ENCODE assay signal across 33 cellular contexts in genomic region chr19:43337737-43338136, GRCh38. TPM values are rescaled to one million over a fixed set of nuclear protein-coding genes. Genes with fewer than 3 reads are reported as not detected.
"Had no signal": no experiment of that assay in that cellular context is flagged by ENCODE, and none has a peak within 500 bp of the region (broad histone marks: within the 10 kb centered on the region; RNA-seq: fewer than 3 reads in every experiment).

No MANE protein-coding gene starts in this region.

- H3K4me3 ChIP-seq: pancreas, psoas muscle, sigmoid colon, upper lobe of right lung had no signal

- H3K27ac ChIP-seq: brain microvascular endothelial cell, epithelial cell of prostate, pancreas, psoas muscle, sigmoid colon, upper lobe of right lung had no signal

- H3K4me3 Mint-ChIP-seq: activated CD4-positive, alpha-beta memory T cell treated with anti-CD3 and anti-CD28 coated beads for 36 hours; activated CD4-positive, alpha-beta T cell treated with anti-CD3 and anti-CD28 coated beads, Interleukin-2, amount 10 ng/mL, durations not matched to agents 24 days and 14 days; activated naive CD4-positive, alpha-beta T cell treated with anti-CD3 and anti-CD28 coated beads, Interleukin-2, amount 10 ng/mL, durations not matched to agents 7 days and 5 days; activated naive CD8-positive, alpha-beta T cell treated with anti-CD3 and anti-CD28 coated beads, Interleukin-2, amount 10 ng/mL, durations not matched to agents 7 days and 5 days; activated T-helper 1 cell treated with anti-CD3 and anti-CD28 coated beads, Interleukin-12 subunit alpha, Interleukin-12 subunit beta, Interleukin-2, Interleukin-4 antibody, amounts not matched to agents 30 ng/mL and 10 ng/mL and 1 ng/mL, durations not matched to agents 14 hours and 24 hours and 36 hours; dendritic cell treated with granulocyte-macrophage colony-stimulating factor and Interleukin-4, amounts not matched to agents 40 ng/mL and 50 ng/mL, for 4 days; endodermal cell; mesothelial cell of epicardium; naive thymus-derived CD4-positive, alpha-beta T cell; stimulated activated effector memory CD8-positive, alpha-beta T cell treated with anti-CD3 and anti-CD28 coated beads, Interleukin-12 subunit alpha, Interleukin-12 subunit beta, amount 100 ng/mL, for 72 hours; stimulated activated naive CD8-positive, alpha-beta T cell treated with anti-CD3 and anti-CD28 coated beads, Interleukin-15, amount 100 ng/mL, for 72 hours had no signal

- DNase-seq: activated CD4-positive, alpha-beta memory T cell treated with anti-CD3 and anti-CD28 coated beads for 36 hours; activated CD4-positive, alpha-beta T cell treated with anti-CD3 and anti-CD28 coated beads, Interleukin-2, amount 10 ng/mL, durations not matched to agents 24 days and 14 days; activated CD4-positive, CD25-positive, alpha-beta regulatory T cell treated with anti-CD3 and anti-CD28 coated beads, Interleukin-2, amount 50 U/mL, for 72 hours; activated CD8-positive, alpha-beta memory T cell treated with anti-CD3 and anti-CD28 coated beads, Interleukin-2, amount 50 U/mL, for 4 hours; activated gamma-delta T cell; activated naive CD4-positive, alpha-beta T cell treated with anti-CD3 and anti-CD28 coated beads, Interleukin-2, amount 10 ng/mL, durations not matched to agents 7 days and 5 days; activated naive CD8-positive, alpha-beta T cell treated with anti-CD3 and anti-CD28 coated beads, Interleukin-2, amount 10 ng/mL, durations not matched to agents 7 days and 5 days; activated T-cell treated with anti-CD3 and anti-CD28 coated beads, Interleukin-2, amount 50 U/mL, for 1 hour; amniotic stem cell; brain microvascular endothelial cell; caudate nucleus; endodermal cell; left ventricle myocardium superior; naive thymus-derived CD4-positive, alpha-beta T cell; nucleus accumbens; pancreas; psoas muscle; sigmoid colon; small intestine; stimulated activated CD4-positive, alpha-beta T cell treated with anti-CD3 and anti-CD28 coated beads, Interleukin-4, amount 100 ng/mL, for 24 hours; stimulated activated naive CD8-positive, alpha-beta T cell treated with anti-CD3 and anti-CD28 coated beads, Interleukin-15, amount 100 ng/mL, for 72 hours; substantia nigra; T-helper 2 cell; upper lobe of right lung had no signal

- H3K4me1 ChIP-seq: pancreas, psoas muscle, sigmoid colon, upper lobe of right lung had no signal

- H3K4me1 Mint-ChIP-seq: activated CD4-positive, alpha-beta T cell treated with anti-CD3 and anti-CD28 coated beads, Interleukin-2, amount 10 ng/mL, durations not matched to agents 24 days and 14 days; activated naive CD4-positive, alpha-beta T cell treated with anti-CD3 and anti-CD28 coated beads, Interleukin-2, amount 10 ng/mL, durations not matched to agents 7 days and 5 days; activated naive CD8-positive, alpha-beta T cell treated with anti-CD3 and anti-CD28 coated beads, Interleukin-2, amount 10 ng/mL, durations not matched to agents 7 days and 5 days; endodermal cell; mesothelial cell of epicardium; stimulated activated naive CD8-positive, alpha-beta T cell treated with anti-CD3 and anti-CD28 coated beads, Interleukin-15, amount 100 ng/mL, for 72 hours had no signal

- H3K36me3 Mint-ChIP-seq: activated CD4-positive, alpha-beta memory T cell treated with anti-CD3 and anti-CD28 coated beads for 36 hours; activated naive CD4-positive, alpha-beta T cell treated with anti-CD3 and anti-CD28 coated beads, Interleukin-2, amount 10 ng/mL, durations not matched to agents 7 days and 5 days; activated naive CD8-positive, alpha-beta T cell treated with anti-CD3 and anti-CD28 coated beads, Interleukin-2, amount 10 ng/mL, durations not matched to agents 7 days and 5 days; mesothelial cell of epicardium; naive thymus-derived CD4-positive, alpha-beta T cell; stimulated activated effector memory CD8-positive, alpha-beta T cell treated with anti-CD3 and anti-CD28 coated beads, Interleukin-12 subunit alpha, Interleukin-12 subunit beta, amount 100 ng/mL, for 72 hours had no signal

- H3K36me3 ChIP-seq: brain microvascular endothelial cell, pancreas, sigmoid colon, upper lobe of right lung had no signal

- ATAC-seq: left ventricle myocardium superior; naive thymus-derived CD4-positive, alpha-beta T cell; pancreas; psoas muscle; stimulated activated effector memory CD8-positive, alpha-beta T cell treated with anti-CD3 and anti-CD28 coated beads, Interleukin-12 subunit alpha, Interleukin-12 subunit beta, amount 100 ng/mL, for 72 hours; stimulated activated naive CD8-positive, alpha-beta T cell treated with anti-CD3 and anti-CD28 coated beads, Interleukin-15, amount 100 ng/mL, for 72 hours; upper lobe of right lung had no signal

- H3K27me3 Mint-ChIP-seq: activated CD4-positive, alpha-beta T cell treated with anti-CD3 and anti-CD28 coated beads, Interleukin-2, amount 10 ng/mL, durations not matched to agents 24 days and 14 days had no signal

- H3K27ac Mint-ChIP-seq: activated CD4-positive, alpha-beta memory T cell treated with anti-CD3 and anti-CD28 coated beads for 36 hours; activated CD4-positive, alpha-beta T cell treated with anti-CD3 and anti-CD28 coated beads, Interleukin-2, amount 10 ng/mL, durations not matched to agents 24 days and 14 days; activated naive CD4-positive, alpha-beta T cell treated with anti-CD3 and anti-CD28 coated beads, Interleukin-2, amount 10 ng/mL, durations not matched to agents 7 days and 5 days; activated naive CD8-positive, alpha-beta T cell treated with anti-CD3 and anti-CD28 coated beads, Interleukin-2, amount 10 ng/mL, durations not matched to agents 7 days and 5 days; activated T-helper 1 cell treated with anti-CD3 and anti-CD28 coated beads, Interleukin-12 subunit alpha, Interleukin-12 subunit beta, Interleukin-2, Interleukin-4 antibody, amounts not matched to agents 30 ng/mL and 10 ng/mL and 1 ng/mL, durations not matched to agents 14 hours and 24 hours and 36 hours; dendritic cell treated with granulocyte-macrophage colony-stimulating factor and Interleukin-4, amounts not matched to agents 40 ng/mL and 50 ng/mL, for 4 days; endodermal cell; mesothelial cell of epicardium; naive thymus-derived CD4-positive, alpha-beta T cell; stimulated activated effector memory CD8-positive, alpha-beta T cell treated with anti-CD3 and anti-CD28 coated beads, Interleukin-12 subunit alpha, Interleukin-12 subunit beta, amount 100 ng/mL, for 72 hours; stimulated activated naive CD8-positive, alpha-beta T cell treated with anti-CD3 and anti-CD28 coated beads, Interleukin-15, amount 100 ng/mL, for 72 hours had no signal

- H3K27me3 ChIP-seq: brain microvascular endothelial cell, pancreas had no signal

- H3K9me3 ChIP-seq: pancreas, psoas muscle, sigmoid colon, upper lobe of right lung had no signal

- H3K9me3 Mint-ChIP-seq: activated CD4-positive, alpha-beta memory T cell treated with anti-CD3 and anti-CD28 coated beads for 36 hours; activated CD4-positive, alpha-beta T cell treated with anti-CD3 and anti-CD28 coated beads, Interleukin-2, amount 10 ng/mL, durations not matched to agents 24 days and 14 days; activated naive CD4-positive, alpha-beta T cell treated with anti-CD3 and anti-CD28 coated beads, Interleukin-2, amount 10 ng/mL, durations not matched to agents 7 days and 5 days; activated naive CD8-positive, alpha-beta T cell treated with anti-CD3 and anti-CD28 coated beads, Interleukin-2, amount 10 ng/mL, durations not matched to agents 7 days and 5 days; activated T-helper 1 cell treated with anti-CD3 and anti-CD28 coated beads, Interleukin-12 subunit alpha, Interleukin-12 subunit beta, Interleukin-2, Interleukin-4 antibody, amounts not matched to agents 30 ng/mL and 10 ng/mL and 1 ng/mL, durations not matched to agents 14 hours and 24 hours and 36 hours; naive thymus-derived CD4-positive, alpha-beta T cell; stimulated activated effector memory CD8-positive, alpha-beta T cell treated with anti-CD3 and anti-CD28 coated beads, Interleukin-12 subunit alpha, Interleukin-12 subunit beta, amount 100 ng/mL, for 72 hours; stimulated activated naive CD8-positive, alpha-beta T cell treated with anti-CD3 and anti-CD28 coated beads, Interleukin-15, amount 100 ng/mL, for 72 hours had no signal

RNA-seq across cellular contexts. Expression of gene CD177, which starts 15.7 kb away (rescaled TPM):
- total RNA-seq: activated CD4-positive, alpha-beta memory T cell treated with anti-CD3 and anti-CD28 coated beads for 36 hours; activated CD4-positive, alpha-beta T cell treated with anti-CD3 and anti-CD28 coated beads, Interleukin-2, amount 10 ng/mL, durations not matched to agents 24 days and 14 days; activated CD8-positive, alpha-beta memory T cell treated with anti-CD3 and anti-CD28 coated beads for 36 hours; activated naive CD8-positive, alpha-beta T cell treated with anti-CD3 and anti-CD28 coated beads, Interleukin-2, amount 10 ng/mL, durations not matched to agents 7 days and 5 days; activated T-helper 1 cell treated with anti-CD3 and anti-CD28 coated beads, Interleukin-12 subunit alpha, Interleukin-12 subunit beta, Interleukin-2, Interleukin-4 antibody, amounts not matched to agents 30 ng/mL and 10 ng/mL and 1 ng/mL, durations not matched to agents 14 hours and 24 hours and 36 hours; astrocyte; chondrocyte; mesothelial cell of epicardium; naive thymus-derived CD4-positive, alpha-beta T cell had no signal
- polyA plus RNA-seq: naive thymus-derived CD4-positive, alpha-beta T cell; neural cell; small intestine had no signal
